ENCODE assay signal across 8 cellular contexts in the genomic region with DNA sequence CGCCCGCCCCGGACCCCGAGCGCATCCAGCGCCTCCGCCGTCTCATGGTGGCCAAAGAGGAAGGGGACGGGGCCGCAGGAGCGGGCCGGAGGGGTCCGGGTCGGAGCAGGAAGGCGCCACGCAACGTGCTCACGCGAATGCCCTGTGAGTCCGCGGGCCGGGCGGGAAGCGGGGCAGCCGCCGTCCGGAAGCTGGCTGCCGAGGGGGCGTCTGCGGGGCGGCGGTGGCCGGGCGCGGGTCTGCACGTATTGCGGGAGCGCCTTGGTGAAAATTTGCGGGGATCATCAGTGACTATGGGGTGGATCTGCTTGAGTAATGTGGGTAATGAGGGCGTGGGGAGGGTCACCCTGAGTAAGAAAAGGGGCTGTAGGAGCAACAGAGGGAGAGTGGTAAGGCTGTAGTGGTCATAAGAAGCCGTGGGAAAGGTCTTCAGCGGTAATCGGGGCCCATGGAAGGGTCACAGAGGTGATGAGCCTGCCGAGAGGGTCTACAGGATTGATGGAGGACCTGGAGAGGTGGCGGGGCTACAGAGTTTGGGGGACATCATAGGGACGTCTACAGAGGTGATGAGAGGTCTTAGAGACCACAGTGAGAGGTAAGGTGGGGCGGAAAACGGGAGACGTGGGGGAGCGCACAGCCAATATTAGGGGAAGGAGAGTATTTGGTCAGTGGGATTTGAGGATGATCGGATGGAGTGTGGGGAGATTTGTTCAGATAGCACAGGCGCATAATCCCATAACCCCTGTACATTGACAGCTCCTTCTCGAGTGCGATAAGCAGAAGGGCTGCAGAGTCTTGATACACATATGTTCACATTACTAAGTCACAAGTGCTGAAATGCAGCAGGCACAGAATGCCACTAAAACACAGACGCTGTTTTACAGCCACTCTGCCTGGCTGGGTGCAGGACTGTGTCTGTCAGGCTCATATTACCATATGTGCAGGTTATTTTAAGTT. TPM values are rescaled to one million over a fixed set of nuclear protein-coding genes. Genes with fewer than 3 reads are reported as not detected.
DNase-seq lines count a peak whose midpoint lies in the region; ATAC-seq and TF ChIP-seq lines count a peak whose summit lies in the region.

No MANE protein-coding gene starts in this region.

- H3K36me3 ChIP-seq in MM.1S (replicated peaks; ENCODE audit: insufficient read depth, low read length) = no peaks in the 10 kb centered on the region
- H3K36me3 ChIP-seq in right atrium auricular region = no peaks in the 10 kb centered on the region

- no peaks in the 10 kb centered on the region for H3K9me3 Mint-ChIP-seq in activated naive CD4-positive, alpha-beta T cell treated with anti-CD3 and anti-CD28 coated beads, Interleukin-2, amount 50 U/mL, for 24 hours

- TF ChIP-seq CTCF in MM.1S (IDR thresholded peaks at IDR 0.05; ENCODE audit: low read length) = no peak
- no peak for TF ChIP-seq CTCF in right atrium auricular region (IDR thresholded peaks at IDR 0.05)
- no peak for TF ChIP-seq CTCF in retinal pigment epithelial cell (conservative IDR thresholded peaks at IDR 0.05; ENCODE audit: low read depth, low read length)

- H3K27ac Mint-ChIP-seq in activated naive CD4-positive, alpha-beta T cell treated with anti-CD3 and anti-CD28 coated beads, Interleukin-2, amount 50 U/mL, for 24 hours = peak overlapping the region; percentile 89

- H3K27me3 Mint-ChIP-seq in activated naive CD4-positive, alpha-beta T cell treated with anti-CD3 and anti-CD28 coated beads, Interleukin-2, amount 50 U/mL, for 24 hours = no peaks in the 10 kb centered on the region

- peak overlapping the region; percentile 95 for H3K4me3 Mint-ChIP-seq in activated naive CD4-positive, alpha-beta T cell treated with anti-CD3 and anti-CD28 coated beads, Interleukin-2, amount 50 U/mL, for 24 hours

- H4K20me1 ChIP-seq in MM.1S (ENCODE audit: insufficient read depth, low read length) = no peaks in the 10 kb centered on the region

- peak; percentile 25 for ATAC-seq in GM21737 (IDR thresholded peaks at IDR 0.05; ENCODE audit: unreplicated experiment)
- ATAC-seq in HG03378 (IDR thresholded peaks at IDR 0.05; ENCODE audit: unreplicated experiment) = no peak

- H3K27me3 ChIP-seq in MM.1S (replicated peaks; ENCODE audit: insufficient read depth, low read length) (no peaks in the 10 kb centered on the region), right atrium auricular region (no peaks in the 10 kb centered on the region)

- DNase-seq in G401 (ENCODE audit: low spot score) (peak; percentile 65), MM.1S (no peak), right atrium auricular region (ENCODE audit: low spot score) (no peak), retinal pigment epithelial cell (ENCODE audit: low read depth) (no peak), NCI-H1436 treated with DMSO at 0.1 percent for 48 hours (lab: John Stamatoyannopoulos, UW) (no peak)

- no peaks in the 10 kb centered on the region for H3K9me3 ChIP-seq in MM.1S (replicated peaks; ENCODE audit: insufficient read depth, low read length)
- H3K9me3 ChIP-seq in right atrium auricular region = no peaks in the 10 kb centered on the region

- H3K4me1 ChIP-seq in MM.1S (ENCODE audit: low read length) (peaks cover 12% of the 10 kb centered on the region; the same call in 1 of the 2 replicates), right atrium auricular region (peaks cover 0 to 17% of the 10 kb centered on the region in 2 donors)

- peaks cover 38% of the 10 kb centered on the region for H3K4me1 Mint-ChIP-seq in activated naive CD4-positive, alpha-beta T cell treated with anti-CD3 and anti-CD28 coated beads, Interleukin-2, amount 50 U/mL, for 24 hours

- H3K9ac ChIP-seq in MM.1S (ENCODE audit: low read length) = peak overlapping the region; percentile 75

- H3K36me3 Mint-ChIP-seq in activated naive CD4-positive, alpha-beta T cell treated with anti-CD3 and anti-CD28 coated beads, Interleukin-2, amount 50 U/mL, for 24 hours = no peaks in the 10 kb centered on the region

- in situ Hi-C loops in G401 (cut with HindIII; ENCODE audit: low sequenced_read_pairs) = no loop called here

- H3K4me2 ChIP-seq in MM.1S (ENCODE audit: low read depth, low read length) = peak overlapping the region; percentile 89

- H3K79me2 ChIP-seq in MM.1S (ENCODE audit: low read length) = peaks cover 19% of the 10 kb centered on the region

- no peaks in the 10 kb centered on the region for H3K9me2 ChIP-seq in MM.1S (replicated peaks; ENCODE audit: insufficient read depth, low read length)

- no peaks in the 10 kb centered on the region for H3F3A ChIP-seq in MM.1S (ENCODE audit: insufficient read depth, low read length)

- peak overlapping the region; percentile 90 for H2AFZ ChIP-seq in MM.1S (ENCODE audit: low read length)

- H3K27ac ChIP-seq in MM.1S (ENCODE audit: low read length) = no peak overlapping the region
- peak overlapping the region in 1 of 2 donors; percentile 27 for H3K27ac ChIP-seq in right atrium auricular region

- H3K4me3 ChIP-seq in MM.1S (ENCODE audit: low read length) (peak overlapping the region; percentile 78), right atrium auricular region (peak overlapping the region; percentile 77 to 85), retinal pigment epithelial cell (ENCODE audit: low read length) (peak overlapping the region; percentile 82)

RNA-seq across cellular contexts. Expression of a gene that starts 0.8 kb away (rescaled TPM):
- 2.3 and 3.0 TPM in 2 replicates for total RNA-seq in G401 (2014; rRNA removed; shearing (Covaris generic))
- total RNA-seq in right atrium auricular region = 1 to 10 TPM; 1.6 to 2.4 TPM

RNA-seq across cellular contexts. Expression of a gene that starts 13.1 kb away (rescaled TPM):
- total RNA-seq in G401 (2014; rRNA removed; shearing (Covaris generic)) = 30.6 and 39.3 TPM in 2 replicates
- 1 to 10 TPM; 4.5 to 4.8 TPM for total RNA-seq in right atrium auricular region
